In genomic region chr21:14300074-14300473, GRCh38 we compare ENCODE assay signal across 35 cellular contexts.
"Had no signal": no experiment of that assay in that cellular context is flagged by ENCODE, and none has a peak within 500 bp of the region (broad histone marks: within the 10 kb centered on the region; RNA-seq: fewer than 3 reads in every experiment).

No MANE protein-coding gene starts in this region.

- H3K36me3 ChIP-seq: MG63 had no signal

- H3K4me3 ChIP-seq: MG63 had no signal

- H3K9me3 ChIP-seq: MG63 had no signal

- H3K27me3 ChIP-seq: MG63 had no signal

- DNase-seq: Karpas-422, Kasumi-1, MG63, MM.1S, MV-4-11, NCI-H1048, NCI-H1092, NCI-H1092 treated with DMSO at 0.1 percent for 48 hours, NCI-H1105, NCI-H1105 treated with DMSO at 0.1 percent for 48 hours, NCI-H1417, NCI-H1417 treated with DMSO at 0.1 percent for 48 hours, NCI-H1436, NCI-H1436 treated with DMSO at 0.1 percent for 48 hours, NCI-H146, NCI-H1694, NCI-H1694 treated with DMSO at 0.1 percent for 48 hours, NCI-H187, NCI-H187 treated with DMSO at 0.1 percent for 48 hours, NCI-H1930, NCI-H2029, NCI-H2029 treated with DMSO at 0.1 percent for 48 hours, NCI-H2081, NCI-H2081 treated with DMSO at 0.1 percent for 48 hours, NCI-H2107, NCI-H2171, NCI-H2171 treated with DMSO at 0.1 percent for 48 hours, NCI-H2227 treated with DMSO at 0.1 percent for 48 hours, NCI-H226, NCI-H345, NCI-H446, NCI-H446 treated with DMSO at 0.1 percent for 48 hours, NCI-H510A, NCI-H510A treated with DMSO at 0.1 percent for 48 hours, NCI-H524 had no signal
